ENCODE assay signal across 24 cellular contexts in the genomic region with DNA sequence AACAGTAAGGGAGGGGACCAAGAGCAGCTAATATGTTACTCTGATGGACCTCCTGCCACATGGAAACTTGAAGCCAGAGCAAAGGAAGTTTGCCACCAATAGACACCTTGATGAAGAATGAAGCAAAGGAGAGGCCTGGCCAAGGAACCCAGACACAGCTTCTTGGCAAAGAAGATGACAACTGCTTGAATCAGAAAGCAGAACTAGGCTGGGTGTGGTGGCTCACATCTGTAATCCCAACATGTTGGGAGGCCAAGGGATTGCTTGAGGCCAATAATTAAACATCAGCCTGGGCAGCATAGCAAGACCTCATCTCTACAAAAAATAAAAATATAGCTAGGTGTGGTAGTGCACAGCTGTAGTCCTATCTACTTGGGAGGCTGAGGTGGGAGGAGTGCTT.
"Had no signal": no experiment of that assay in that cellular context is flagged by ENCODE, and none has a peak within 500 bp of the region (broad histone marks: within the 10 kb centered on the region; RNA-seq: fewer than 3 reads in every experiment).

No MANE protein-coding gene starts in this region.

- DNase-seq: activated CD4-positive, alpha-beta T cell treated with anti-CD3 and anti-CD28 coated beads for 1 hour; activated CD4-positive, alpha-beta T cell treated with anti-CD3 and anti-CD28 coated beads, Interleukin-2, amount 10 ng/mL, durations not matched to agents 7 days and 5 days; activated CD8-positive, alpha-beta T cell treated with anti-CD3 and anti-CD28 coated beads for 36 hours; activated gamma-delta T cell treated with Interleukin-2 at 50 U/mL for 16 hours; activated T-cell treated with anti-CD3 and anti-CD28 coated beads, Interleukin-2, amount 50 U/mL, for 4 hours; anterior cingulate cortex; cerebellar nuclear complex; colonic mucosa; dorsolateral prefrontal cortex; effector memory CD4-positive, alpha-beta T cell; gastrocnemius medialis; left cardiac atrium; left ventricle myocardium superior; naive thymus-derived CD4-positive, alpha-beta T cell; nucleus accumbens; pancreas; stimulated activated CD4-positive, alpha-beta T cell treated with anti-CD3 and anti-CD28 coated beads, Interleukin-15, amount 100 ng/mL, for 24 hours; stimulated activated CD4-positive, alpha-beta T cell treated with anti-CD3 and anti-CD28 coated beads, Interleukin-2, amount 100 ng/mL, for 24 hours; stimulated activated naive CD4-positive, alpha-beta T cell treated with Interleukin-2 at 50 U/mL for 16 hours; T-helper 9 cell had no signal

- H3K4me3 Mint-ChIP-seq: activated CD4-positive, alpha-beta T cell treated with anti-CD3 and anti-CD28 coated beads, Interleukin-2, amount 10 ng/mL, durations not matched to agents 7 days and 5 days; activated CD8-positive, alpha-beta T cell treated with anti-CD3 and anti-CD28 coated beads for 36 hours; activated naive CD8-positive, alpha-beta T cell; activated T-cell treated with anti-CD3 and anti-CD28 coated beads, Interleukin-2, amount 50 U/mL, for 4 hours; activated T-helper 17 cell treated with anti-CD3 and anti-CD28 coated beads, Interleukin-2, amount 50 U/mL, for 72 hours; mesothelial cell of epicardium; naive thymus-derived CD4-positive, alpha-beta T cell; T-helper 1 cell treated with Interleukin-12 subunit alpha and Interleukin-12 subunit beta and Interleukin-4 antibody, amounts not matched to agents 30 μg/mL and 1 μg/mL, for 36 hours had no signal

- H3K27ac Mint-ChIP-seq: activated CD4-positive, alpha-beta T cell treated with anti-CD3 and anti-CD28 coated beads, Interleukin-2, amount 10 ng/mL, durations not matched to agents 7 days and 5 days; activated CD8-positive, alpha-beta T cell treated with anti-CD3 and anti-CD28 coated beads for 36 hours; activated naive CD8-positive, alpha-beta T cell; activated T-helper 17 cell treated with anti-CD3 and anti-CD28 coated beads, Interleukin-2, amount 50 U/mL, for 72 hours; mesothelial cell of epicardium; T-helper 1 cell treated with Interleukin-12 subunit alpha and Interleukin-12 subunit beta and Interleukin-4 antibody, amounts not matched to agents 30 μg/mL and 1 μg/mL, for 36 hours had no signal

- H3K4me1 Mint-ChIP-seq: activated CD4-positive, alpha-beta T cell treated with anti-CD3 and anti-CD28 coated beads, Interleukin-2, amount 10 ng/mL, durations not matched to agents 7 days and 5 days; mesothelial cell of epicardium had no signal

- H3K36me3 Mint-ChIP-seq: activated naive CD8-positive, alpha-beta T cell; mesothelial cell of epicardium had no signal

- ATAC-seq: activated CD8-positive, alpha-beta T cell treated with anti-CD3 and anti-CD28 coated beads for 36 hours; activated T-cell treated with anti-CD3 and anti-CD28 coated beads, Interleukin-2, amount 50 U/mL, for 4 hours; activated T-helper 17 cell treated with anti-CD3 and anti-CD28 coated beads, Interleukin-2, amount 50 U/mL, for 72 hours; gastrocnemius medialis; left cardiac atrium; left ventricle myocardium superior; naive thymus-derived CD4-positive, alpha-beta T cell; pancreas had no signal

- H3K27me3 Mint-ChIP-seq: activated CD4-positive, alpha-beta T cell treated with anti-CD3 and anti-CD28 coated beads, Interleukin-2, amount 10 ng/mL, durations not matched to agents 7 days and 5 days; activated CD8-positive, alpha-beta T cell treated with anti-CD3 and anti-CD28 coated beads for 36 hours; activated naive CD8-positive, alpha-beta T cell; activated T-helper 17 cell treated with anti-CD3 and anti-CD28 coated beads, Interleukin-2, amount 50 U/mL, for 72 hours; naive thymus-derived CD4-positive, alpha-beta T cell had no signal
